17 cellular contexts compared by ENCODE assay signal in the genomic region with DNA sequence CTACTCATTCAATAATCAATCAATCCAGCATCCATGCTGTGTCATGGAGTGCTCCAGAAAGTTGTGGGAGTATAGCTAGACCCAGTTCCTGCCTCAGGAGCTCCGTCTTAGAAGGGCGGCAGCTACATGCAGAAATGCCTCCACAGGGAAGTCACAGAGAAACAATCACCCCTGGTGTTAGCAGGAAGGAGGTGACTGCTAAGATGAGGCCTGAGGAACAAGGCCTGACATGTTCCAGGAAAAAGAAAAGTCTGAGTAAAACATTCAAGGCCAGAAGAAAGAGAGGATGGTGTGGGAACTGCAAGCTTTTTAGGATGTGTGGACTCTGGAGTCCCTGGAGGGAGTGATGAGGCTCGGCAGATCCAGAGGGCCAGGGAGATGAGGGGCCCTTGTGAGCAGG.
"Had no signal": no experiment of that assay in that cellular context is flagged by ENCODE, and none has a peak within 500 bp of the region (broad histone marks: within the 10 kb centered on the region; RNA-seq: fewer than 3 reads in every experiment).

No MANE protein-coding gene starts in this region.

- H3K27me3 ChIP-seq: hepatocyte, left lung, right atrium auricular region, testis had no signal

- H3K4me1 ChIP-seq: left lung, right atrium auricular region, testis had no signal

- H3K27ac Mint-ChIP-seq: activated T-helper 17 cell treated with anti-CD3 and anti-CD28 coated beads, Interleukin-2, amount 50 U/mL, for 72 hours; dendritic cell treated with granulocyte-macrophage colony-stimulating factor and Interleukin-4, amounts not matched to agents 40 ng/mL and 50 ng/mL, for 4 days; naive thymus-derived CD8-positive, alpha-beta T cell had no signal

- H3K9me3 Mint-ChIP-seq: activated T-helper 17 cell treated with anti-CD3 and anti-CD28 coated beads, Interleukin-2, amount 50 U/mL, for 72 hours; dendritic cell treated with granulocyte-macrophage colony-stimulating factor and Interleukin-4, amounts not matched to agents 40 ng/mL and 50 ng/mL, for 4 days; naive thymus-derived CD8-positive, alpha-beta T cell had no signal

- H3K4me1 Mint-ChIP-seq: activated T-helper 17 cell treated with anti-CD3 and anti-CD28 coated beads, Interleukin-2, amount 50 U/mL, for 72 hours; naive thymus-derived CD8-positive, alpha-beta T cell had no signal

- H3K36me3 Mint-ChIP-seq: naive thymus-derived CD8-positive, alpha-beta T cell had no signal

- H3K4me3 Mint-ChIP-seq: activated T-helper 17 cell treated with anti-CD3 and anti-CD28 coated beads, Interleukin-2, amount 50 U/mL, for 72 hours; dendritic cell treated with granulocyte-macrophage colony-stimulating factor and Interleukin-4, amounts not matched to agents 40 ng/mL and 50 ng/mL, for 4 days; naive thymus-derived CD8-positive, alpha-beta T cell had no signal

- ATAC-seq: activated T-helper 17 cell treated with anti-CD3 and anti-CD28 coated beads, Interleukin-2, amount 50 U/mL, for 72 hours; naive thymus-derived CD8-positive, alpha-beta T cell had no signal

- DNase-seq: activated CD4-positive, alpha-beta T cell treated with anti-CD3 and anti-CD28 coated beads for 1 hour; activated CD4-positive, alpha-beta T cell treated with anti-CD3 and anti-CD28 coated beads, Interleukin-2, amount 50 U/mL, for 4 hours; activated naive CD4-positive, alpha-beta T cell treated with Interleukin-2 at 50 U/mL for 16 hours; anterior cingulate cortex; cerebellar nuclear complex; effector memory CD4-positive, alpha-beta T cell; left lung; naive thymus-derived CD8-positive, alpha-beta T cell; stimulated activated CD4-positive, alpha-beta T cell treated with anti-CD3 and anti-CD28 coated beads, Interleukin-15, amount 100 ng/mL, for 24 hours; stimulated activated CD4-positive, alpha-beta T cell treated with anti-CD3 and anti-CD28 coated beads, Interleukin-4, amount 100 ng/mL, for 1 hour; stimulated activated naive CD4-positive, alpha-beta T cell; testis had no signal

- H3K9me3 ChIP-seq: left lung, right atrium auricular region, testis had no signal

- H3K4me3 ChIP-seq: hepatocyte, left lung, right atrium auricular region, skin epidermis, testis had no signal

- H3K27me3 Mint-ChIP-seq: dendritic cell treated with granulocyte-macrophage colony-stimulating factor and Interleukin-4, amounts not matched to agents 40 ng/mL and 50 ng/mL, for 4 days had no signal

- H3K27ac ChIP-seq: hepatocyte, left lung, right atrium auricular region, testis had no signal

- H3K36me3 ChIP-seq: left lung, right atrium auricular region had no signal
